ENCODE assay signal across 35 cellular contexts in genomic region chr6:122284848-122285247, GRCh38.
"Had no signal": no experiment of that assay in that cellular context is flagged by ENCODE, and none has a peak within 500 bp of the region (broad histone marks: within the 10 kb centered on the region; RNA-seq: fewer than 3 reads in every experiment).

No MANE protein-coding gene starts in this region.

- H3K27ac ChIP-seq: adrenal gland, ascending aorta, breast epithelium, cardiac muscle cell, coronary artery, dorsolateral prefrontal cortex, WERI-Rb-1 had no signal

- H3K36me3 Mint-ChIP-seq: activated naive CD8-positive, alpha-beta T cell treated with anti-CD3 and anti-CD28 coated beads for 36 hours; brain had no signal

- DNase-seq: activated B cell treated with CpG ODN at 0.5 μM for 24 hours; activated CD4-positive, alpha-beta T cell treated with anti-CD3 and anti-CD28 coated beads for 48 hours; activated CD4-positive, alpha-beta T cell treated with anti-CD3 and anti-CD28 coated beads, Interleukin-2, amount 50 U/mL, for 1 hour; activated CD4-positive, alpha-beta T cell treated with anti-CD3 and anti-CD28 coated beads, Interleukin-2, amount 50 U/mL, for 48 hours; activated CD8-positive, alpha-beta memory T cell treated with anti-CD3 and anti-CD28 coated beads for 24 hours; activated CD8-positive, alpha-beta T cell treated with anti-CD3 and anti-CD28 coated beads for 36 hours; activated effector memory CD4-positive, alpha-beta T cell treated with Interleukin-2 at 50 U/mL for 16 hours; activated gamma-delta T cell treated with Interleukin-2 at 50 U/mL for 16 hours; activated naive CD4-positive, alpha-beta T cell treated with anti-CD3 and anti-CD28 coated beads, Interleukin-2, amount 50 U/mL, for 16 hours; activated naive CD4-positive, alpha-beta T cell treated with Interleukin-2 at 50 U/mL for 16 hours; activated naive CD8-positive, alpha-beta T cell treated with anti-CD3 and anti-CD28 coated beads for 36 hours; activated naive CD8-positive, alpha-beta T cell treated with anti-CD3 and anti-CD28 coated beads, Interleukin-2, amount 50 U/mL, for 24 hours; activated T-cell treated with anti-CD3 and anti-CD28 coated beads, Interleukin-2, amount 50 U/mL, for 4 hours; adrenal gland; amygdala; dorsolateral prefrontal cortex; effector memory CD4-positive, alpha-beta T cell; endodermal cell; foreskin fibroblast; head of caudate nucleus; T-helper 1 cell; T-helper 17 cell; T1000; WERI-Rb-1 had no signal

- ATAC-seq: activated CD4-positive, CD25-positive, alpha-beta regulatory T cell treated with anti-CD3 and anti-CD28 coated beads, Interleukin-2, amount 50 U/mL, for 24 hours; activated CD8-positive, alpha-beta T cell treated with anti-CD3 and anti-CD28 coated beads for 36 hours; activated naive CD8-positive, alpha-beta T cell treated with anti-CD3 and anti-CD28 coated beads, Interleukin-2, amount 50 U/mL, for 24 hours; activated T-cell treated with anti-CD3 and anti-CD28 coated beads, Interleukin-2, amount 50 U/mL, for 4 hours; activated T-helper 17 cell treated with anti-CD3 and anti-CD28 coated beads, Interleukin-2, amount 50 U/mL, for 72 hours; esophagus mucosa; T-helper 17 cell had no signal

- H3K27me3 ChIP-seq: adrenal gland, ascending aorta, breast epithelium, cardiac muscle cell, dorsolateral prefrontal cortex had no signal

- H3K36me3 ChIP-seq: adrenal gland, ascending aorta, breast epithelium, cardiac muscle cell, WERI-Rb-1 had no signal

- H3K4me3 ChIP-seq: adrenal gland, ascending aorta, breast epithelium, cardiac muscle cell, coronary artery, dorsolateral prefrontal cortex had no signal

- H3K27ac Mint-ChIP-seq: activated B cell treated with CpG ODN at 0.5 μM for 24 hours; activated CD8-positive, alpha-beta T cell treated with anti-CD3 and anti-CD28 coated beads for 36 hours; activated naive CD8-positive, alpha-beta T cell treated with anti-CD3 and anti-CD28 coated beads for 36 hours; activated naive CD8-positive, alpha-beta T cell treated with anti-CD3 and anti-CD28 coated beads, Interleukin-2, amount 50 U/mL, for 24 hours; activated T-helper 17 cell treated with anti-CD3 and anti-CD28 coated beads, Interleukin-2, amount 50 U/mL, for 72 hours; brain; dendritic cell treated with granulocyte-macrophage colony-stimulating factor and Interleukin-4, amounts not matched to agents 40 ng/mL and 50 ng/mL, for 4 days; endodermal cell; T-helper 17 cell; T-helper 2 cell treated with Interferon-gamma antibody and Interleukin-4, amounts not matched to agents 5 μg/mL and 100 μg/mL, for 36 hours had no signal

- H3K9me3 Mint-ChIP-seq: activated B cell treated with CpG ODN at 0.5 μM for 24 hours; activated CD8-positive, alpha-beta T cell treated with anti-CD3 and anti-CD28 coated beads for 36 hours; activated naive CD8-positive, alpha-beta T cell treated with anti-CD3 and anti-CD28 coated beads for 36 hours; activated naive CD8-positive, alpha-beta T cell treated with anti-CD3 and anti-CD28 coated beads, Interleukin-2, amount 50 U/mL, for 24 hours; activated T-cell treated with anti-CD3 and anti-CD28 coated beads, Interleukin-2, amount 50 U/mL, for 4 hours; activated T-helper 17 cell treated with anti-CD3 and anti-CD28 coated beads, Interleukin-2, amount 50 U/mL, for 72 hours; central memory CD8-positive, alpha-beta T cell; T-helper 2 cell treated with Interferon-gamma antibody and Interleukin-4, amounts not matched to agents 5 μg/mL and 100 μg/mL, for 36 hours had no signal

- H3K4me1 ChIP-seq: adrenal gland, breast epithelium had no signal
